14 cellular contexts compared by ENCODE assay signal in the genomic region with DNA sequence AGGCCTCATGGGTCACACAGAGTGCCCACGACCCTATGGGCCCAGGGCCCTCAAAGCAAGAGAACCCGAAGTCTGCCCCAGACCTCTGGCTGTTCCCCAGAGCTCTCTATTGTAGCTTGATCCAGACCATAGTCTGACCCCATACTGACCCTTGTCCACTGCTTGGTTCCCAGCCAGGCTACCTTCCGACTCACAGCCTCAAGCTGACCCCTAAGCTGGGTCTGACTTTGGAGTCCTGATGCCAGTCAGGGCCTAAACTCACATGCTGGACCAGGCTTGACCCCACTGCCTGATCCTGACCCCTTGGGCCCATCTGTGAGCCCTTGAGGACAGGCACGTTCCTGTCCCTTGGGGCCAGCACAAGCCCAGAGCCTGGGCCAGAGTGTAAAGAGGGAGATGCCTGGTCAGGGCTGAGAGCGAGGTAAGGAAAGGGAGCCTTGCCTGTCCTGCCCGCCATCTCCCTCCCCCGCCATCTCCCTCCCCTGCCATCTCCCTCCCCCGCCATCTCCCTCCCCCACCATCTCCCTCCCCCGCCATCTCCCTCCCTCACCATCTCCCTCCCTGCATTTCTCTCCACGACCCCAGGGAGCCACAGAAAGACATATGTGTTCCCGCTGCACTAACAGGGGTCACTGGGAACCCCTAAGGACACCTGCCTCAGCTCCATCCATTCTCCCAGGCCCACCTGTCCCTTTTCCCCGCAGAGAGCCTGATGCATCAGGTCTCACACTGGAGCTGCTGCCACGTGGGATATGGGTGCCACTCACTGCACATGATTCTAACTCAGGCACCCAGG. TPM values are rescaled to one million over a fixed set of nuclear protein-coding genes. Genes with fewer than 3 reads are reported as not detected.
A peak's percentile ranks its signal among the peaks of the same experiment; 100 is the strongest.
DNase-seq lines count a peak whose midpoint lies in the region; ATAC-seq and TF ChIP-seq lines count a peak whose summit lies in the region.
"Had no signal": no experiment of that assay in that cellular context is flagged by ENCODE, and none has a peak within 500 bp of the region (broad histone marks: within the 10 kb centered on the region; RNA-seq: fewer than 3 reads in every experiment).

No MANE protein-coding gene starts in this region.

- H3K36me3 ChIP-seq in WERI-Rb-1: no peaks in the 10 kb centered on the region; the same call in 1 of the 2 replicates
- H3K36me3 ChIP-seq in osteoblast (ENCODE audit: insufficient read depth, low read length): no peaks in the 10 kb centered on the region
- no peaks in the 10 kb centered on the region for H3K36me3 ChIP-seq in transverse colon

- H3K27me3 ChIP-seq in WERI-Rb-1 (ENCODE audit: insufficient read depth, low read depth, severe bottlenecking) (no peaks in the 10 kb centered on the region), osteoblast (ENCODE audit: insufficient read depth, low read length) (peaks cover 10% of the 10 kb centered on the region), transverse colon (peaks cover 18% of the 10 kb centered on the region)

- TF ChIP-seq POLR2A in transverse colon (IDR thresholded peaks at IDR 0.05): no peak

- H3K4me1 Mint-ChIP-seq in activated CD4-positive, alpha-beta memory T cell treated with anti-CD3 and anti-CD28 coated beads for 36 hours (ENCODE audit: low read depth): no peaks in the 10 kb centered on the region

- TF ChIP-seq CTCF in WERI-Rb-1 (IDR thresholded peaks at IDR 0.05; ENCODE audit: low read depth, low read length) (no peak), osteoblast (IDR thresholded peaks at IDR 0.05; ENCODE audit: extremely low read depth, low read depth, low read length) (no peak), transverse colon (IDR thresholded peaks at IDR 0.05) (no peak)

- no peak overlapping the region for H3K4me2 ChIP-seq in osteoblast (ENCODE audit: insufficient read depth, low read length)

- CTCF ChIA-PET in activated CD4-positive, alpha-beta memory T cell treated with anti-CD3 and anti-CD28 coated beads for 36 hours (lab: Charles Lee): interaction anchor here (1.0 kb wide), 1 partner anchor 78 kb away, joined by 3 read pairs; no protein-coding TSS in a partner anchor

- H2AFZ ChIP-seq in osteoblast (ENCODE audit: low read length): no peak overlapping the region

- no peaks in the 10 kb centered on the region for H3K36me3 Mint-ChIP-seq in activated CD4-positive, alpha-beta memory T cell treated with anti-CD3 and anti-CD28 coated beads for 36 hours
- H3K36me3 Mint-ChIP-seq: CD8-positive, alpha-beta T cell had no signal

- no peaks in the 10 kb centered on the region for H3K9me3 ChIP-seq in WERI-Rb-1 (ENCODE audit: severe bottlenecking)
- no peaks in the 10 kb centered on the region for H3K9me3 ChIP-seq in osteoblast (ENCODE audit: low read depth, low read length)
- H3K9me3 ChIP-seq in transverse colon: no peaks in the 10 kb centered on the region

- peak; percentile 72 for ATAC-seq in left lobe of liver
- ATAC-seq: CD8-positive, alpha-beta T cell had no signal

- H3K27ac ChIP-seq in WERI-Rb-1: peak overlapping the region; percentile 33
- no peak overlapping the region for H3K27ac ChIP-seq in osteoblast (ENCODE audit: low read depth, low read length)
- H3K27ac ChIP-seq in transverse colon: no peak overlapping the region

- intact Hi-C loops in transverse colon (cut with DNase I; ENCODE audit: low total_unique reads): no loop called here
- intact Hi-C loops in activated CD4-positive, alpha-beta memory T cell treated with anti-CD3 and anti-CD28 coated beads for 36 hours (cut with micrococcal nuclease): no loop called here

- no peaks in the 10 kb centered on the region for H3K79me2 ChIP-seq in osteoblast (ENCODE audit: insufficient read depth, low read length)

- peaks cover 25% of the 10 kb centered on the region for H3K27me3 Mint-ChIP-seq in activated CD4-positive, alpha-beta memory T cell treated with anti-CD3 and anti-CD28 coated beads for 36 hours

- no peak overlapping the region for H3K27ac Mint-ChIP-seq in activated CD4-positive, alpha-beta memory T cell treated with anti-CD3 and anti-CD28 coated beads for 36 hours
- H3K27ac Mint-ChIP-seq: CD8-positive, alpha-beta T cell had no signal

- no peak overlapping the region for H3K4me3 ChIP-seq in WERI-Rb-1 (ENCODE audit: low read depth, low read length)
- H3K4me3 ChIP-seq in osteoblast (ENCODE audit: insufficient read depth, low read length): no peak overlapping the region
- no peak overlapping the region for H3K4me3 ChIP-seq in transverse colon

- no peaks in the 10 kb centered on the region for H3K9me3 Mint-ChIP-seq in activated CD4-positive, alpha-beta memory T cell treated with anti-CD3 and anti-CD28 coated beads for 36 hours
- H3K9me3 Mint-ChIP-seq: CD8-positive, alpha-beta T cell had no signal

- no peak overlapping the region for H3K4me3 Mint-ChIP-seq in activated CD4-positive, alpha-beta memory T cell treated with anti-CD3 and anti-CD28 coated beads for 36 hours
- H3K4me3 Mint-ChIP-seq: CD8-positive, alpha-beta T cell had no signal

- H3K4me1 ChIP-seq in osteoblast (ENCODE audit: insufficient read depth, low read length) (no peaks in the 10 kb centered on the region), transverse colon (peaks cover 0 to 15% (median 13%) of the 10 kb centered on the region in 4 donors)

- H4K20me1 ChIP-seq in osteoblast (ENCODE audit: insufficient read depth, low read length): no peaks in the 10 kb centered on the region

- in situ Hi-C loops in transverse colon (cut with MboI; ENCODE audit: low pct_ligation_motif_present in 1 of 4, low pct_unique_long_range_greater_than_20kb in 1 of 4, low sequenced_read_pairs in 3 of 4): no loop called here

- POLR2A ChIA-PET in activated CD4-positive, alpha-beta memory T cell treated with anti-CD3 and anti-CD28 coated beads for 36 hours (lab: Charles Lee): no interaction called here

- DNase-seq in NCI-H69 (lab: John Stamatoyannopoulos, UW) (peak; percentile 69), WERI-Rb-1 (no peak), left lobe of liver (ENCODE audit: low spot score) (peak; percentile 64), osteoblast (ENCODE audit: insufficient read length, low spot score, missing footprints) (peak; percentile 68), mucosa of gallbladder (ENCODE audit: low spot score) (no peak), transverse colon (no peak)
- DNase-seq in activated CD4-positive, alpha-beta memory T cell treated with anti-CD3 and anti-CD28 coated beads for 36 hours: no peak
- DNase-seq: CD8-positive, alpha-beta T cell; DND-41; GDM1; HCEC 1CT; NCI-H1930; OCI-M1; RPMI8226 had no signal

- WGBS in transverse colon (ENCODE audit: low coverage in 1 of 2), 2 donors: 75 to 100% methylated on average over 1 to 12 of the region's 13 CpGs

- no peak for TF ChIP-seq EP300 in transverse colon (IDR thresholded peaks at IDR 0.05; ENCODE audit: low read depth)

RNA-seq across cellular contexts. Expression of a gene that starts 32.8 kb away (rescaled TPM):
- total RNA-seq in left lobe of liver: 3.9 TPM
- under 0.01 and 0.29 TPM in 2 replicates for total RNA-seq in osteoblast
- total RNA-seq in mucosa of gallbladder: 1.7 TPM
- total RNA-seq in transverse colon: 1 to 10 TPM in 2 of 4 donors, not detected in 2; 1.4 to 1.7 TPM
- total RNA-seq in activated CD4-positive, alpha-beta memory T cell treated with anti-CD3 and anti-CD28 coated beads for 36 hours: under 1 TPM; 0.26 to 0.36 TPM
- total RNA-seq: CD8-positive, alpha-beta T cell had no signal

RNA-seq across cellular contexts. Expression of a gene that starts 33.9 kb away (rescaled TPM):
- total RNA-seq in left lobe of liver: 13.0 TPM
- total RNA-seq in osteoblast: under 0.01 TPM in 1 of 2 replicates, not detected in the other
- 23.0 TPM for total RNA-seq in mucosa of gallbladder
- total RNA-seq in transverse colon: 10 to 100 TPM in 1 of 4 donors, 1 to 10 TPM in 3; 5.2 to 59.1 (median 6.8) TPM
- not detected for total RNA-seq in activated CD4-positive, alpha-beta memory T cell treated with anti-CD3 and anti-CD28 coated beads for 36 hours
- total RNA-seq: CD8-positive, alpha-beta T cell had no signal

RNA-seq across cellular contexts. Expression of a gene that starts 56.3 kb away (rescaled TPM):
- total RNA-seq in left lobe of liver (25.5 TPM), osteoblast (17.7 and 19.2 TPM in 2 replicates), mucosa of gallbladder (28.7 TPM), transverse colon (10 to 100 TPM in 2 of 4 donors, 1 to 10 TPM in 2; 3.0 to 65.5 (median 22.1) TPM)
- total RNA-seq in activated CD4-positive, alpha-beta memory T cell treated with anti-CD3 and anti-CD28 coated beads for 36 hours: 10 to 100 TPM; 29.3 to 31.1 TPM

Comparison
In these comparisons a context has a peak if more than half of its experiments do, and no peak if none do; other contexts are left out.
1. DNase-seq: peak in NCI-H69 (single experiment), left lobe of liver (single experiment) and osteoblast (single experiment); none in WERI-Rb-1 (single experiment), mucosa of gallbladder (single experiment), transverse colon (single experiment) and activated CD4-positive, alpha-beta memory T cell treated with anti-CD3 and anti-CD28 coated beads for 36 hours (single experiment).